18 cellular contexts compared by ENCODE assay signal in the genomic region with DNA sequence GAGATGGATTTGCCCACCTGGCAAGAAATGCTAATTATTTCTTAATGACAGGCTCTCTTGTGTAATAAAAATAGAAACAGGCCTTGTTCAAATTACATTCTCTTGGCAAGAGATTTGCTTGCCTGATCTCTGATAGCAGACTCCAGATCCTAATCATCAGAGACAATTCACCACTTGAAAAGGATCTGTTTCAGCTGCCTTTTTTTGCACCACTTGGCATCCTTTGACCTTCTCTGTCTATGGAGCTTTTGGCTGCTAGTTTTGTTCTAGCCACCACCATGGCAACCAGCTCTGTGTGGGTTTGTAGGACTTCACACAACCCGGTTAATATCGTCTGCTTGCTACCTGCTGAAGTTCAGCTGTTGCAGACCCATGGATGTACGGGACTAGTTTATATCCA.
DNase-seq lines count a peak whose midpoint lies in the region; ATAC-seq and TF ChIP-seq lines count a peak whose summit lies in the region.
"Had no signal": no experiment of that assay in that cellular context is flagged by ENCODE, and none has a peak within 500 bp of the region (broad histone marks: within the 10 kb centered on the region; RNA-seq: fewer than 3 reads in every experiment).

No MANE protein-coding gene starts in this region.

- H3K27me3 ChIP-seq in psoas muscle (ENCODE audit: insufficient read depth in 3 of 3, low read length in 2 of 3) (no peaks in the 10 kb centered on the region), aorta (ENCODE audit: control insufficient read depth in 1 of 2, insufficient read depth in 2 of 2, low read length in 1 of 2) (no peaks in the 10 kb centered on the region)
- H3K27me3 ChIP-seq: hepatocyte, Peyer's patch had no signal

- TF ChIP-seq CTCF in psoas muscle (IDR thresholded peaks at IDR 0.05) = no peak

- no peaks in the 10 kb centered on the region for H3K36me3 ChIP-seq in psoas muscle (ENCODE audit: insufficient read depth in 1 of 2, low read depth in 1 of 2)
- H3K36me3 ChIP-seq in aorta (ENCODE audit: control insufficient read depth in 1 of 2, insufficient read depth in 2 of 2, low read length in 1 of 2) = no peaks in the 10 kb centered on the region
- H3K36me3 ChIP-seq: Peyer's patch had no signal

- CTCF ChIA-PET in HEK293T (lab: Yijun Ruan, JAX) = no interaction called here

- no peaks in the 10 kb centered on the region for H3K9me3 ChIP-seq in psoas muscle
- peaks cover 2% of the 10 kb centered on the region for H3K9me3 ChIP-seq in aorta (ENCODE audit: control insufficient read depth, low read length)
- H3K9me3 ChIP-seq: Peyer's patch had no signal

- H3K27ac ChIP-seq in psoas muscle = peak overlapping the region; percentile 16
- H3K27ac ChIP-seq in aorta (ENCODE audit: low read depth in 1 of 2, low read length in 2 of 2) = no peak overlapping the region
- H3K27ac ChIP-seq: 22Rv1, hepatocyte, Peyer's patch had no signal

- 44 to 71% (median 55%) methylated on average over 3 of the region's 3 CpGs for WGBS in psoas muscle, 3 donors
- 78 to 81% methylated on average over 3 of the region's 3 CpGs for WGBS in aorta, 2 donors

- H3K4me3 ChIP-seq in psoas muscle = no peak overlapping the region
- no peak overlapping the region for H3K4me3 ChIP-seq in aorta (ENCODE audit: low read length in 2 of 2)
- H3K4me3 ChIP-seq: hepatocyte, Peyer's patch had no signal

- intact Hi-C loops in psoas muscle (cut with DNase I) = no loop called here
- intact Hi-C loops in aorta (cut with DNase I) = no loop called here

- POLR2A ChIA-PET in HEK293T (lab: Yijun Ruan, JAX) = no interaction called here

- H3K4me1 ChIP-seq in psoas muscle (no peaks in the 10 kb centered on the region), aorta (ENCODE audit: control insufficient read depth in 1 of 2, insufficient read depth in 2 of 2, low read length in 2 of 2) (no peaks in the 10 kb centered on the region)
- H3K4me1 ChIP-seq: Peyer's patch had no signal

- ATAC-seq in psoas muscle = peak in 3 of 4 donors; percentile 44 to 63 (median 55)
- ATAC-seq in HG03095 (IDR thresholded peaks at IDR 0.05; ENCODE audit: unreplicated experiment) = no peak
- no peak for ATAC-seq in aorta (ENCODE audit: low FRiP score)
- ATAC-seq: stimulated activated effector memory CD8-positive, alpha-beta T cell treated with anti-CD3 and anti-CD28 coated beads, Interleukin-12 subunit alpha, Interleukin-12 subunit beta, amount 100 ng/mL, for 72 hours had no signal

- DNase-seq in DMS 273 (lab: John Stamatoyannopoulos, UW; ENCODE audit: unreplicated experiment) = peak; percentile 16
- no peak for DNase-seq in DMS 273 treated with DMSO at 0.1 percent for 48 hours (lab: John Stamatoyannopoulos, UW)
- peak; percentile 72 for DNase-seq in NCI-H2171 treated with DMSO at 0.1 percent for 48 hours (lab: John Stamatoyannopoulos, UW)
- DNase-seq in cerebellar nuclear complex (lab: John Stamatoyannopoulos, UW) = peak; percentile 72 to 82
- DNase-seq in psoas muscle = no peak
- no peak for DNase-seq in aorta
- no peak for DNase-seq in HEK293T (ENCODE audit: extremely low spot score)
- DNase-seq: activated CD4-positive, alpha-beta T cell treated with anti-CD3 and anti-CD28 coated beads for 48 hours; Karpas-422; kidney; NCI-H1694; Peyer's patch; stimulated activated CD4-positive, alpha-beta T cell treated with anti-CD3 and anti-CD28 coated beads, Interleukin-12 subunit alpha, Interleukin-12 subunit beta, amount 100 ng/mL, for 4 hours; SW 1271 had no signal

TF ChIP-seq in HEK293T, 16 proteins besides CTCF, POLR2A, EP300 and RAD21:
- TF ChIP-seq NFRKB (IDR thresholded peaks at IDR 0.05) = no peak
- no peak for TF ChIP-seq ZNF384 (IDR thresholded peaks at IDR 0.05)
- no peak for TF ChIP-seq BHLHE40 (IDR thresholded peaks at IDR 0.05; ENCODE audit: borderline replicate concordance)
- TF ChIP-seq FOXM1 (IDR thresholded peaks at IDR 0.05; ENCODE audit: borderline replicate concordance) = no peak
- no peak for TF ChIP-seq FOXA1 (IDR thresholded peaks at IDR 0.05)
- TF ChIP-seq SP1 (IDR thresholded peaks at IDR 0.05) = no peak
- TF ChIP-seq SUZ12 (IDR thresholded peaks at IDR 0.05) = no peak
- TF ChIP-seq FOXK2 (IDR thresholded peaks at IDR 0.05) = no peak
- TF ChIP-seq ARNT (IDR thresholded peaks at IDR 0.05) = no peak
- no peak for TF ChIP-seq HDGF (IDR thresholded peaks at IDR 0.05; ENCODE audit: borderline replicate concordance)
- TF ChIP-seq, protein P1, sequence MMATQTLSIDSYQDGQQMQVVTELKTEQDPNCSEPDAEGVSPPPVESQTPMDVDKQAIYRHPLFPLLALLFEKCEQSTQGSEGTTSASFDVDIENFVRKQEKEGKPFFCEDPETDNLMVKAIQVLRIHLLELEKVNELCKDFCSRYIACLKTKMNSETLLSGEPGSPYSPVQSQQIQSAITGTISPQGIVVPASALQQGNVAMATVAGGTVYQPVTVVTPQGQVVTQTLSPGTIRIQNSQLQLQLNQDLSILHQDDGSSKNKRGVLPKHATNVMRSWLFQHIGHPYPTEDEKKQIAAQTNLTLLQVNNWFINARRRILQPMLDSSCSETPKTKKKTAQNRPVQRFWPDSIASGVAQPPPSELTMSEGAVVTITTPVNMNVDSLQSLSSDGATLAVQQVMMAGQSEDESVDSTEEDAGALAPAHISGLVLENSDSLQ (IDR thresholded peaks at IDR 0.05) = no peak
- no peak for TF ChIP-seq ELF4 (IDR thresholded peaks at IDR 0.05)
- TF ChIP-seq L3MBTL2 (conservative IDR thresholded peaks at IDR 0.05) = no peak
- no peak for TF ChIP-seq CTBP1 (IDR thresholded peaks at IDR 0.05; ENCODE audit: borderline replicate concordance)

Comparison
In these comparisons a context has a peak if more than half of its experiments do, and no peak if none do; other contexts are left out.
1. DNase-seq: peak in DMS 273 (single experiment), NCI-H2171 treated with DMSO at 0.1 percent for 48 hours (single experiment) and cerebellar nuclear complex (2 of 2); none in DMS 273 treated with DMSO at 0.1 percent for 48 hours (single experiment), psoas muscle (0 of 2), aorta (0 of 2) and HEK293T (single experiment).
2. ATAC-seq: peak in psoas muscle (3 of 4); none in HG03095 (single experiment) and aorta (single experiment).